ENCODE assay signal across 24 cellular contexts in genomic region chr20:32622585-32623468, GRCh38. TPM values are rescaled to one million over a fixed set of nuclear protein-coding genes. Genes with fewer than 3 reads are reported as not detected.
DNase-seq lines count a peak whose midpoint lies in the region; TF ChIP-seq lines count a peak whose summit lies in the region.
"Had no signal": no experiment of that assay in that cellular context is flagged by ENCODE, and none has a peak within 500 bp of the region (broad histone marks: within the 10 kb centered on the region; RNA-seq: fewer than 3 reads in every experiment).

No MANE protein-coding gene starts in this region.

- H3K4me3 ChIP-seq in LNCaP clone FGC (ENCODE audit: low read depth, low read length) (no peak overlapping the region), endodermal cell (ENCODE audit: low read length) (no peak overlapping the region)
- H3K4me3 ChIP-seq: dorsolateral prefrontal cortex, left ventricle myocardium inferior, testis had no signal

- no peaks in the 10 kb centered on the region for H3K36me3 ChIP-seq in endodermal cell (ENCODE audit: control insufficient read depth, insufficient read depth, low read length)
- H3K36me3 ChIP-seq: left ventricle myocardium inferior had no signal

- TF ChIP-seq CTCF in C4-2B (conservative IDR thresholded peaks at IDR 0.05) (no peak), LNCaP clone FGC (IDR thresholded peaks at IDR 0.05; ENCODE audit: control insufficient read depth, extremely low read depth, insufficient read depth) (no peak), endodermal cell (conservative IDR thresholded peaks at IDR 0.05) (no peak), progenitor cell of endocrine pancreas (IDR thresholded peaks at IDR 0.05; ENCODE audit: unreplicated experiment) (no peak)

- H3K9me3 ChIP-seq in endodermal cell (ENCODE audit: control insufficient read depth, low read length) = no peaks in the 10 kb centered on the region
- H3K9me3 ChIP-seq: left ventricle myocardium inferior, testis had no signal

- H3K36me3 Mint-ChIP-seq in endodermal cell (ENCODE audit: low read depth) (no peaks in the 10 kb centered on the region), progenitor cell of endocrine pancreas (ENCODE audit: insufficient read depth) (no peaks in the 10 kb centered on the region)
- H3K36me3 Mint-ChIP-seq: IgD-negative memory B cell; naive thymus-derived CD8-positive, alpha-beta T cell had no signal

- WGBS in endodermal cell (ENCODE audit: insufficient coverage in 1 of 2, insufficient read length in 1 of 2), 2 experiments = 89 to 93% methylated on average over 13 to 21 of the region's 21 CpGs

- H3K27me3 Mint-ChIP-seq in endodermal cell (ENCODE audit: insufficient read depth) (no peaks in the 10 kb centered on the region), progenitor cell of endocrine pancreas (peaks cover 25% of the 10 kb centered on the region)
- H3K27me3 Mint-ChIP-seq: naive thymus-derived CD8-positive, alpha-beta T cell had no signal

- H3K27ac Mint-ChIP-seq in endodermal cell = no peak overlapping the region
- H3K27ac Mint-ChIP-seq in progenitor cell of endocrine pancreas = no peak overlapping the region

- H3K4me1 ChIP-seq in endodermal cell (ENCODE audit: control insufficient read depth, insufficient read depth, low read length) = peaks cover 7% of the 10 kb centered on the region

- H3K4me3 Mint-ChIP-seq in endodermal cell (no peak overlapping the region), progenitor cell of endocrine pancreas (ENCODE audit: low read depth) (no peak overlapping the region)
- H3K4me3 Mint-ChIP-seq: activated T-cell treated with anti-CD3 and anti-CD28 coated beads, Interleukin-2, amount 50 U/mL, for 4 hours; IgD-negative memory B cell had no signal

- DNase-seq in LNCaP clone FGC (ENCODE audit: low read depth) (peak; percentile 18), RPMI7951 (ENCODE audit: low read depth) (peak; percentile 23), endodermal cell (no peak), SW 1271 (lab: John Stamatoyannopoulos, UW) (no peak), NCI-H1417 treated with DMSO at 0.1 percent for 48 hours (lab: John Stamatoyannopoulos, UW) (no peak), progenitor cell of endocrine pancreas (ENCODE audit: low spot score, unreplicated experiment) (no peak)
- no peak for DNase-seq in activated T-cell treated with anti-CD3 and anti-CD28 coated beads, Interleukin-2, amount 50 U/mL, for 1 hour
- DNase-seq: activated CD4-positive, alpha-beta T cell treated with anti-CD3 and anti-CD28 coated beads for 48 hours; activated gamma-delta T cell treated with Interleukin-2 at 50 U/mL for 16 hours; activated T-cell treated with anti-CD3 and anti-CD28 coated beads, Interleukin-2, amount 50 U/mL, for 4 hours; dorsolateral prefrontal cortex; HCEC 1CT; left ventricle myocardium inferior; naive thymus-derived CD8-positive, alpha-beta T cell; NCI-H2081 treated with DMSO at 0.1 percent for 48 hours; occipital lobe; stimulated activated naive CD8-positive, alpha-beta T cell treated with anti-CD3 and anti-CD28 coated beads, Interleukin-15, Interleukin-2, amounts not matched to agents 100 U/mL and 50 U/mL, for 24 hours; testis had no signal

- H3K27me3 ChIP-seq in endodermal cell (ENCODE audit: control insufficient read depth, insufficient read depth, low read length, poor library complexity, severe bottlenecking) = no peaks in the 10 kb centered on the region
- H3K27me3 ChIP-seq: dorsolateral prefrontal cortex, testis had no signal

- H3K4me1 Mint-ChIP-seq in endodermal cell (peaks cover 20% of the 10 kb centered on the region), progenitor cell of endocrine pancreas (ENCODE audit: low read depth) (peaks cover 8% of the 10 kb centered on the region)

- H3K9ac ChIP-seq in endodermal cell (ENCODE audit: extremely low read depth, low read length, poor library complexity, severe bottlenecking) = no peak overlapping the region

- H3K9me3 Mint-ChIP-seq in endodermal cell (no peaks in the 10 kb centered on the region), progenitor cell of endocrine pancreas (ENCODE audit: low read depth) (no peaks in the 10 kb centered on the region)
- H3K9me3 Mint-ChIP-seq: activated T-cell treated with anti-CD3 and anti-CD28 coated beads, Interleukin-2, amount 50 U/mL, for 4 hours; IgD-negative memory B cell; naive thymus-derived CD8-positive, alpha-beta T cell had no signal

- H3K27ac ChIP-seq in C4-2B = peak overlapping the region; percentile 34
- H3K27ac ChIP-seq in endodermal cell (ENCODE audit: low read depth, low read length) = peak overlapping the region; percentile 57
- H3K27ac ChIP-seq: left ventricle myocardium inferior, RWPE1, testis had no signal

RNA-seq across cellular contexts. Expression of gene NOL4L, which starts 37.7 kb away (rescaled TPM):
- total RNA-seq in RPMI7951 (2014; rRNA removed; shearing (Covaris generic)) = 8.7 and 11.2 TPM in 2 replicates
- total RNA-seq in endodermal cell (10 to 100 TPM; 39.6 to 50.7 TPM), progenitor cell of endocrine pancreas (89.7 and 90.4 TPM in 2 replicates)
- polyA plus RNA-seq in endodermal cell (2013, experiment 1 of 2) = 44.8 TPM
- polyA plus RNA-seq in endodermal cell (2013, experiment 2 of 2) = 45.4 TPM

RNA-seq across cellular contexts. Expression of gene C20orf203, which starts 50.9 kb away (rescaled TPM):
- not detected in 2 replicates for total RNA-seq in RPMI7951 (2014; rRNA removed; shearing (Covaris generic))
- total RNA-seq in endodermal cell = under 1 TPM; 0.18 to 0.24 TPM
- 0.28 TPM for polyA plus RNA-seq in endodermal cell (2013, experiment 1 of 2)
- 0.41 TPM for polyA plus RNA-seq in endodermal cell (2013, experiment 2 of 2)
- 0.10 and 0.24 TPM in 2 replicates for total RNA-seq in progenitor cell of endocrine pancreas
- total RNA-seq: activated CD8-positive, alpha-beta memory T cell treated with anti-CD3 and anti-CD28 coated beads for 36 hours; activated T-cell treated with anti-CD3 and anti-CD28 coated beads, Interleukin-2, amount 50 U/mL, for 4 hours; glomerular endothelial cell; left ventricle myocardium inferior; MCF 10A had no signal

Comparison
In these comparisons a context has a peak if more than half of its experiments do, and no peak if none do; other contexts are left out.
1. DNase-seq: peak in LNCaP clone FGC (single experiment) and RPMI7951 (single experiment); none in endodermal cell (single experiment), SW 1271 (0 of 2), activated T-cell treated with anti-CD3 and anti-CD28 coated beads, Interleukin-2, amount 50 U/mL, for 1 hour (single experiment), NCI-H1417 treated with DMSO at 0.1 percent for 48 hours (single experiment) and progenitor cell of endocrine pancreas (single experiment).